In genomic region chr4:86261634-86262033, GRCh38 we compare ENCODE assay signal across 19 cellular contexts.
DNase-seq lines count a peak whose midpoint lies in the region; ATAC-seq and TF ChIP-seq lines count a peak whose summit lies in the region.
"Had no signal": no experiment of that assay in that cellular context is flagged by ENCODE, and none has a peak within 500 bp of the region (broad histone marks: within the 10 kb centered on the region; RNA-seq: fewer than 3 reads in every experiment).

No MANE protein-coding gene starts in this region.

- no peak overlapping the region for H2BK12ac ChIP-seq in mesenchymal stem cell (ENCODE audit: low read length in 2 of 2)

- no peaks in the 10 kb centered on the region for H3K27me3 Mint-ChIP-seq in WTC11 (ENCODE audit: low read depth)

- no peak overlapping the region for H3K14ac ChIP-seq in mesenchymal stem cell (ENCODE audit: low read length in 2 of 2)

- H3K27ac ChIP-seq in mesenchymal stem cell (ENCODE audit: low read length, poor library complexity, severe bottlenecking) (no peak overlapping the region), substantia nigra (ENCODE audit: low read depth, low read length, poor library complexity, severe bottlenecking) (no peak overlapping the region)
- H3K27ac ChIP-seq in effector memory CD4-positive, alpha-beta T cell (ENCODE audit: insufficient read depth, low read length, poor library complexity, severe bottlenecking) = no peak overlapping the region
- H3K27ac ChIP-seq: GM23248 had no signal

- no peak overlapping the region for H2BK120ac ChIP-seq in mesenchymal stem cell (ENCODE audit: low read depth, low read length)

- no peak overlapping the region for H2BK15ac ChIP-seq in mesenchymal stem cell (ENCODE audit: low read depth, poor library complexity, severe bottlenecking)

- no peak for TF ChIP-seq CTCF in WTC11 (IDR thresholded peaks at IDR 0.05)

- ATAC-seq in HG03432 (IDR thresholded peaks at IDR 0.05; ENCODE audit: unreplicated experiment) = peak; percentile 60
- ATAC-seq in WTC11 = no peak
- ATAC-seq: Panc1 had no signal

- no peak overlapping the region for H3K9ac ChIP-seq in mesenchymal stem cell (ENCODE audit: low read length)
- H3K9ac ChIP-seq: GM23248 had no signal

- peak; percentile 27 for DNase-seq in astrocyte of the hippocampus (ENCODE audit: low read depth, low spot score)
- DNase-seq in mesenchymal stem cell = peak; percentile 14
- DNase-seq in WTC11 (ENCODE audit: low spot score) = no peak
- DNase-seq in effector memory CD4-positive, alpha-beta T cell = no peak
- no peak for DNase-seq in pons (ENCODE audit: low spot score)
- no peak for DNase-seq in substantia nigra (lab: John Stamatoyannopoulos, UW)
- DNase-seq: DND-41, GM23248, HCEC 1CT, Kasumi-1, MM.1S, NCI-H1092, NCI-H1436 treated with DMSO at 0.1 percent for 48 hours, NCI-H2029, NCI-H345, NCI-H524 treated with DMSO at 0.1 percent for 48 hours had no signal

- no peaks in the 10 kb centered on the region for H3K79me1 ChIP-seq in mesenchymal stem cell (replicated peaks; ENCODE audit: low read length, poor library complexity, severe bottlenecking)

- no peak overlapping the region for H3K27ac Mint-ChIP-seq in WTC11

- H3K36me3 Mint-ChIP-seq in WTC11 = no peaks in the 10 kb centered on the region
- H3K36me3 Mint-ChIP-seq: CD14-positive monocyte had no signal

- no peak overlapping the region for H3K4me3 Mint-ChIP-seq in WTC11
- H3K4me3 Mint-ChIP-seq: CD14-positive monocyte had no signal

- H3K4ac ChIP-seq in mesenchymal stem cell (ENCODE audit: low read depth in 1 of 2, low read length in 2 of 2) = no peak overlapping the region

- no peak overlapping the region for H2AFZ ChIP-seq in mesenchymal stem cell (ENCODE audit: low read depth, low read length)
- H2AFZ ChIP-seq: GM23248 had no signal

- H3K9me3 ChIP-seq in mesenchymal stem cell (ENCODE audit: control insufficient read depth, low read length) = no peaks in the 10 kb centered on the region
- H3K9me3 ChIP-seq in effector memory CD4-positive, alpha-beta T cell (ENCODE audit: control insufficient read depth, low read length) = no peaks in the 10 kb centered on the region

- H2AK5ac ChIP-seq in mesenchymal stem cell (ENCODE audit: low read length, severe bottlenecking) = no peak overlapping the region

- peaks cover 11% of the 10 kb centered on the region for H3K4me1 Mint-ChIP-seq in WTC11
- H3K4me1 Mint-ChIP-seq: CD14-positive monocyte had no signal

- H4K91ac ChIP-seq in mesenchymal stem cell (ENCODE audit: low read length) = no peak overlapping the region

- no peak overlapping the region for H3K18ac ChIP-seq in mesenchymal stem cell (ENCODE audit: low read depth in 1 of 2, low read length in 2 of 2)

- 90% methylated on average over 1 of the region's 1 CpG for WGBS in mesenchymal stem cell

- H3K23ac ChIP-seq in mesenchymal stem cell (ENCODE audit: low read length in 2 of 2) = no peak overlapping the region

- CTCF ChIA-PET in WTC11 (lab: Charles Lee) = interaction anchor here (0.6 kb wide), 1 partner anchor 1390 kb away, joined by 3 read pairs; no protein-coding TSS in a partner anchor

- no peaks in the 10 kb centered on the region for H3K27me3 ChIP-seq in mesenchymal stem cell (ENCODE audit: control insufficient read depth in 1 of 2, insufficient read depth in 1 of 2, low read length in 2 of 2)
- H3K27me3 ChIP-seq in effector memory CD4-positive, alpha-beta T cell (replicated peaks; ENCODE audit: control insufficient read depth, insufficient read depth, low read length, poor library complexity, severe bottlenecking) = no peaks in the 10 kb centered on the region

- H3K4me2 ChIP-seq in mesenchymal stem cell (ENCODE audit: low read length, poor library complexity, severe bottlenecking) = no peak overlapping the region

- H3K9me3 Mint-ChIP-seq in WTC11 = no peaks in the 10 kb centered on the region

- no peak overlapping the region for H2BK5ac ChIP-seq in mesenchymal stem cell (ENCODE audit: low read depth, low read length, poor library complexity, severe bottlenecking)

- H3K4me3 ChIP-seq in mesenchymal stem cell (ENCODE audit: insufficient read depth in 1 of 2, low read depth in 1 of 2, low read length in 2 of 2) = no peak overlapping the region
- no peak overlapping the region for H3K4me3 ChIP-seq in effector memory CD4-positive, alpha-beta T cell (ENCODE audit: insufficient read depth, low read depth, low read length, poor library complexity, severe bottlenecking)
- H3K4me3 ChIP-seq: GM23248 had no signal

- no peaks in the 10 kb centered on the region for H3K36me3 ChIP-seq in mesenchymal stem cell (ENCODE audit: control insufficient read depth in 1 of 2, insufficient read depth in 2 of 2, low read depth in 1 of 2, low read length in 2 of 2)
- no peaks in the 10 kb centered on the region for H3K36me3 ChIP-seq in effector memory CD4-positive, alpha-beta T cell (ENCODE audit: control insufficient read depth, insufficient read depth, low read length)

- H3K4me1 ChIP-seq in mesenchymal stem cell (ENCODE audit: control insufficient read depth, insufficient read depth, low read depth, low read length) = no peaks in the 10 kb centered on the region
- no peaks in the 10 kb centered on the region for H3K4me1 ChIP-seq in effector memory CD4-positive, alpha-beta T cell (ENCODE audit: control insufficient read depth, insufficient read depth, low read length, poor library complexity, severe bottlenecking)

- H4K8ac ChIP-seq in mesenchymal stem cell (ENCODE audit: low read length) = no peak overlapping the region

- POLR2A ChIA-PET in WTC11 (lab: Charles Lee) = no interaction called here

TF ChIP-seq in WTC11, 78 proteins besides CTCF, POLR2A, EP300 and RAD21 (continues in another document):
- TF ChIP-seq ZNF532 (CRISPR knock-in tag; IDR thresholded peaks at IDR 0.05; ENCODE audit: borderline replicate concordance) (no peak), CREB1 (CRISPR knock-in tag; IDR thresholded peaks at IDR 0.05) (no peak), HMGXB4 (CRISPR knock-in tag; IDR thresholded peaks at IDR 0.05) (no peak), TCF7 (CRISPR knock-in tag; IDR thresholded peaks at IDR 0.05; ENCODE audit: low read depth) (no peak), E2F4 (CRISPR knock-in tag; IDR thresholded peaks at IDR 0.05; ENCODE audit: borderline replicate concordance, low read depth) (no peak), FOXP1 (CRISPR knock-in tag; IDR thresholded peaks at IDR 0.05; ENCODE audit: borderline replicate concordance) (no peak), HMGA2 (CRISPR knock-in tag; IDR thresholded peaks at IDR 0.05) (no peak), NFATC4 (CRISPR knock-in tag; IDR thresholded peaks at IDR 0.05) (no peak)

Comparison
In these comparisons a context has a peak if more than half of its experiments do, and no peak if none do; other contexts are left out.
1. DNase-seq: peak in astrocyte of the hippocampus (single experiment) and mesenchymal stem cell (single experiment); none in WTC11 (single experiment), effector memory CD4-positive, alpha-beta T cell (0 of 3), pons (single experiment) and substantia nigra (0 of 49).